In genomic region chr6:122695188-122695587, GRCh38 we compare ENCODE assay signal across 24 cellular contexts.
"Had no signal": no experiment of that assay in that cellular context is flagged by ENCODE, and none has a peak within 500 bp of the region (broad histone marks: within the 10 kb centered on the region; RNA-seq: fewer than 3 reads in every experiment).

No MANE protein-coding gene starts in this region.

- H3K4me2 ChIP-seq: hepatocyte, neural progenitor cell had no signal

- H3K79me2 ChIP-seq: hepatocyte had no signal

- ATAC-seq: activated CD8-positive, alpha-beta memory T cell treated with anti-CD3 and anti-CD28 coated beads, Interleukin-2, amount 10 ng/mL, durations not matched to agents 7 days and 5 days; activated CD8-positive, alpha-beta T cell treated with anti-CD3 and anti-CD28 coated beads, Interleukin-2, amount 10 ng/mL, durations not matched to agents 7 days and 5 days; activated naive CD4-positive, alpha-beta T cell treated with anti-CD3 and anti-CD28 coated beads, Interleukin-2, amount 50 U/mL, for 72 hours; activated T-cell treated with anti-CD3 and anti-CD28 coated beads, Interleukin-2, amount 50 U/mL, for 72 hours; gastroesophageal sphincter; natural killer cell; right cardiac atrium had no signal

- H3K27me3 ChIP-seq: cardiac muscle cell, dorsolateral prefrontal cortex, gastroesophageal sphincter, hepatocyte, neural progenitor cell, testis, transverse colon had no signal

- FAIRE-seq: urothelium cell line had no signal

- H3K4me3 Mint-ChIP-seq: activated B cell treated with CpG ODN at 0.5 μM for 24 hours; activated CD8-positive, alpha-beta memory T cell treated with anti-CD3 and anti-CD28 coated beads, Interleukin-2, amount 10 ng/mL, durations not matched to agents 7 days and 5 days; activated CD8-positive, alpha-beta T cell treated with anti-CD3 and anti-CD28 coated beads, Interleukin-2, amount 10 ng/mL, durations not matched to agents 7 days and 5 days; activated T-cell treated with anti-CD3 and anti-CD28 coated beads, Interleukin-2, amount 50 U/mL, for 72 hours; memory B cell; natural killer cell; neural progenitor cell had no signal

- H3K9me3 Mint-ChIP-seq: activated B cell treated with CpG ODN at 0.5 μM for 24 hours; activated T-cell treated with anti-CD3 and anti-CD28 coated beads, Interleukin-2, amount 50 U/mL, for 72 hours; neural progenitor cell had no signal

- H3K4me1 ChIP-seq: gastroesophageal sphincter, neural progenitor cell, testis, transverse colon had no signal

- DNase-seq: activated B cell treated with CpG ODN at 0.5 μM for 24 hours; activated CD8-positive, alpha-beta memory T cell treated with anti-CD3 and anti-CD28 coated beads, Interleukin-2, amount 10 ng/mL, durations not matched to agents 7 days and 5 days; activated CD8-positive, alpha-beta T cell treated with anti-CD3 and anti-CD28 coated beads, Interleukin-2, amount 10 ng/mL, durations not matched to agents 7 days and 5 days; activated naive CD4-positive, alpha-beta T cell; activated T-cell treated with anti-CD3 and anti-CD28 coated beads, Interleukin-2, amount 50 U/mL, for 72 hours; cerebellar nuclear complex; dorsolateral prefrontal cortex; effector memory CD4-positive, alpha-beta T cell; erythroblast; natural killer cell; right cardiac atrium; stimulated activated CD4-positive, alpha-beta T cell treated with anti-CD3 and anti-CD28 coated beads, Interleukin-2, amount 100 ng/mL, for 48 hours; stimulated activated naive CD4-positive, alpha-beta T cell treated with Interleukin-2 at 50 U/mL for 16 hours; T-helper 2 cell; testis; transverse colon had no signal

- H3K36me3 ChIP-seq: cardiac muscle cell, gastroesophageal sphincter, neural progenitor cell, transverse colon had no signal

- H3K9ac ChIP-seq: neural progenitor cell had no signal

- H3K27ac ChIP-seq: cardiac muscle cell, coronary artery, dorsolateral prefrontal cortex, gastroesophageal sphincter, neural progenitor cell, testis, transverse colon had no signal

- H3K4me1 Mint-ChIP-seq: activated B cell treated with CpG ODN at 0.5 μM for 24 hours; activated CD8-positive, alpha-beta memory T cell treated with anti-CD3 and anti-CD28 coated beads, Interleukin-2, amount 10 ng/mL, durations not matched to agents 7 days and 5 days; memory B cell; natural killer cell; neural progenitor cell had no signal

- H3K4me3 ChIP-seq: cardiac muscle cell, coronary artery, dorsolateral prefrontal cortex, gastroesophageal sphincter, hepatocyte, neural progenitor cell, testis, transverse colon had no signal

- H3K9me3 ChIP-seq: gastroesophageal sphincter, testis, transverse colon had no signal

- H3K27me3 Mint-ChIP-seq: activated B cell treated with CpG ODN at 0.5 μM for 24 hours; activated CD8-positive, alpha-beta memory T cell treated with anti-CD3 and anti-CD28 coated beads, Interleukin-2, amount 10 ng/mL, durations not matched to agents 7 days and 5 days; memory B cell had no signal

- H3K36me3 Mint-ChIP-seq: activated CD8-positive, alpha-beta memory T cell treated with anti-CD3 and anti-CD28 coated beads, Interleukin-2, amount 10 ng/mL, durations not matched to agents 7 days and 5 days; activated naive CD4-positive, alpha-beta T cell treated with anti-CD3 and anti-CD28 coated beads, Interleukin-2, amount 50 U/mL, for 72 hours; memory B cell; natural killer cell; neural progenitor cell had no signal

- H2AFZ ChIP-seq: hepatocyte, neural progenitor cell had no signal

- H3K27ac Mint-ChIP-seq: activated B cell treated with CpG ODN at 0.5 μM for 24 hours; activated CD8-positive, alpha-beta memory T cell treated with anti-CD3 and anti-CD28 coated beads, Interleukin-2, amount 10 ng/mL, durations not matched to agents 7 days and 5 days; activated CD8-positive, alpha-beta T cell treated with anti-CD3 and anti-CD28 coated beads, Interleukin-2, amount 10 ng/mL, durations not matched to agents 7 days and 5 days; activated naive CD4-positive, alpha-beta T cell treated with anti-CD3 and anti-CD28 coated beads, Interleukin-2, amount 50 U/mL, for 72 hours; activated T-cell treated with anti-CD3 and anti-CD28 coated beads, Interleukin-2, amount 50 U/mL, for 72 hours; memory B cell; natural killer cell; neural progenitor cell had no signal
